Comparison of ENCODE assay signal across 10 cellular contexts in the genomic region with DNA sequence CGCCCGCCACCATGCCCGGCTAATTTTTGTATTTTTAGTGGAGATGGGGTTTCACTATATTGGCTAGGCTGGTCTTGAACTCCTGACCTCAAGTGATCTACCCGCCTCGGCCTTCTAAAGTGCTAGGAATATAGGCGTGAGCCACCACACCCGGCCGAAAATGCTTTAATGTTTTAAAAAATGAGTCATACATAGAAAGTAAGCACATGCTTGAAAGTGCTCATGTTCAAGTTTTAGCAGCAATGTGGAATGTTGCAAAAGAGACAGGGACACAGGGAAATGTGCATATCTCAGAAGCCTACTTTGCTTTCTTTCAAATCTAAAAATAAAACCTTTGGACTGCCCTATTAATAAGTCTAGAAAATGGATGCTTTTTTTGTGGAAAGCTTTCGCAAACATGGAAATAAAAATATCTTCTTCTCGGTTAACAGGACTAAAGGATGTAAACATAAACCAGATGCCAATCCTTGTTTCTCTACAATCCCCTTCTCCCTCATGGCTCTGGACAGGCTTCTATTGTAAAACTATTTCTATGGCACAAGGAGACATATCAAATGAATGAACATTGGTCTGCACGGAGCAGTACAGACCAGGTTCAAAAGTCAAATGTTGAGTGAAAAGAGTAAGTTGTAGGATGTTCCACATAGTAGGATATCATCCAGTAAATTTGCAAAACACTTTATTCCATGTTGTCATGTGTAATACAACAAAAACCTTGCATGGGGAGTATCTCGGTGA. TPM values are rescaled to one million over a fixed set of nuclear protein-coding genes. Genes with fewer than 3 reads are reported as not detected.
DNase-seq lines count a peak whose midpoint lies in the region; ATAC-seq, FAIRE-seq and TF ChIP-seq lines count a peak whose summit lies in the region.
"Had no signal": no experiment of that assay in that cellular context is flagged by ENCODE, and none has a peak within 500 bp of the region (broad histone marks: within the 10 kb centered on the region; RNA-seq: fewer than 3 reads in every experiment).

No MANE protein-coding gene starts in this region.

- TF ChIP-seq CTCF in left ventricle myocardium inferior (IDR thresholded peaks at IDR 0.05; ENCODE audit: borderline replicate concordance) (no peak), ascending aorta (IDR thresholded peaks at IDR 0.05) (no peak), kidney (IDR thresholded peaks at IDR 0.05; ENCODE audit: borderline replicate concordance, extremely low read depth, insufficient read depth) (no peak), ovary (IDR thresholded peaks at IDR 0.05) (no peak)

- H3K9ac ChIP-seq in kidney (ENCODE audit: low read length in 2 of 2): no peak overlapping the region

- TF ChIP-seq POLR2A in ovary (IDR thresholded peaks at IDR 0.05): no peak

- H3K4me3 ChIP-seq in left ventricle myocardium inferior: no peak overlapping the region
- no peak overlapping the region for H3K4me3 ChIP-seq in ascending aorta
- H3K4me3 ChIP-seq in kidney (ENCODE audit: low read length in 2 of 2): no peak overlapping the region
- H3K4me3 ChIP-seq in ovary: no peak overlapping the region
- H3K4me3 ChIP-seq: SJCRH30 had no signal

- peaks cover 41% of the 10 kb centered on the region for H3K4me1 ChIP-seq in left ventricle myocardium inferior
- H3K4me1 ChIP-seq in ascending aorta: peaks cover 0 to 9% of the 10 kb centered on the region in 2 donors
- H3K4me1 ChIP-seq in kidney (ENCODE audit: control insufficient read depth in 1 of 2, insufficient read depth in 1 of 2, low read depth in 1 of 2, low read length in 2 of 2): peaks cover 0 to 9% of the 10 kb centered on the region in 2 donors
- peaks cover 6% of the 10 kb centered on the region for H3K4me1 ChIP-seq in ovary (ENCODE audit: insufficient read depth)
- H3K4me1 ChIP-seq: SJCRH30 had no signal

- FAIRE-seq in kidney (lab: Jason Lieb, UNC): no peak

- DNase-seq in left ventricle myocardium inferior: no peak
- no peak for DNase-seq in cardiac septum (ENCODE audit: low spot score)
- DNase-seq in ascending aorta (ENCODE audit: low spot score in 2 of 2): no peak
- no peak for DNase-seq in kidney
- DNase-seq in ovary: no peak
- DNase-seq: Karpas-422, SJCRH30 had no signal

- ATAC-seq in GM18868 (IDR thresholded peaks at IDR 0.05; ENCODE audit: unreplicated experiment) (no peak), GM18909 (IDR thresholded peaks at IDR 0.05; ENCODE audit: poor library complexity, unreplicated experiment) (no peak), HG02678 (IDR thresholded peaks at IDR 0.05; ENCODE audit: unreplicated experiment) (no peak)

- intact Hi-C loops in left ventricle myocardium inferior (cut with micrococcal nuclease) (no loop called here), cardiac septum (cut with DNase I) (no loop called here), ascending aorta (cut with DNase I) (no loop called here), kidney (cut with DNase I) (no loop called here), ovary (cut with DNase I) (no loop called here)

- H3K9me3 ChIP-seq in left ventricle myocardium inferior (replicated peaks): no peaks in the 10 kb centered on the region
- no peaks in the 10 kb centered on the region for H3K9me3 ChIP-seq in ascending aorta
- no peaks in the 10 kb centered on the region for H3K9me3 ChIP-seq in kidney (ENCODE audit: control insufficient read depth in 1 of 2, low read length in 2 of 2)
- no peaks in the 10 kb centered on the region for H3K9me3 ChIP-seq in ovary
- H3K9me3 ChIP-seq: SJCRH30 had no signal

- H3K36me3 ChIP-seq in left ventricle myocardium inferior (no peaks in the 10 kb centered on the region), ascending aorta (no peaks in the 10 kb centered on the region), kidney (ENCODE audit: control insufficient read depth in 1 of 2, insufficient read depth in 2 of 2, low read length in 2 of 2) (no peaks in the 10 kb centered on the region), ovary (no peaks in the 10 kb centered on the region)
- H3K36me3 ChIP-seq: SJCRH30 had no signal

- H3K27me3 ChIP-seq in left ventricle myocardium inferior (ENCODE audit: low read depth) (no peaks in the 10 kb centered on the region), ascending aorta (no peaks in the 10 kb centered on the region), ovary (no peaks in the 10 kb centered on the region)
- H3K27me3 ChIP-seq: SJCRH30 had no signal

- H3K27ac ChIP-seq in left ventricle myocardium inferior (replicated peaks): peak overlapping the region; percentile 60
- H3K27ac ChIP-seq in ascending aorta: peak overlapping the region; percentile 36
- peak overlapping the region; percentile 11 to 48 for H3K27ac ChIP-seq in kidney (ENCODE audit: low read depth in 2 of 2, low read length in 2 of 2)
- no peak overlapping the region for H3K27ac ChIP-seq in ovary
- H3K27ac ChIP-seq: SJCRH30 had no signal

- WGBS in ovary, 3 donors: 44 to 60% (median 49%) methylated on average over 12 of the region's 12 CpGs

- no peak for TF ChIP-seq EP300 in ovary (IDR thresholded peaks at IDR 0.05)

RNA-seq across cellular contexts. Expression of a gene that starts 15.0 kb away (rescaled TPM):
- total RNA-seq in left ventricle myocardium inferior (28.3 TPM), cardiac septum (37.6 TPM), ascending aorta (65.7 TPM), kidney (74.7 TPM), ovary (10 to 100 TPM; 46.4 to 91.2 (median 62.4) TPM)
- polyA plus RNA-seq in kidney (ENCODE audit: insufficient read depth, low read depth, low replicate concordance) (14.0 TPM), ovary (10 to 100 TPM; 26.8 to 29.6 TPM)

Comparison
In these comparisons a context has a peak if more than half of its experiments do, and no peak if none do; other contexts are left out.
1. H3K27ac ChIP-seq: peak in left ventricle myocardium inferior (single experiment), ascending aorta (2 of 2) and kidney (2 of 2); none in ovary (0 of 2).